In the genomic region with DNA sequence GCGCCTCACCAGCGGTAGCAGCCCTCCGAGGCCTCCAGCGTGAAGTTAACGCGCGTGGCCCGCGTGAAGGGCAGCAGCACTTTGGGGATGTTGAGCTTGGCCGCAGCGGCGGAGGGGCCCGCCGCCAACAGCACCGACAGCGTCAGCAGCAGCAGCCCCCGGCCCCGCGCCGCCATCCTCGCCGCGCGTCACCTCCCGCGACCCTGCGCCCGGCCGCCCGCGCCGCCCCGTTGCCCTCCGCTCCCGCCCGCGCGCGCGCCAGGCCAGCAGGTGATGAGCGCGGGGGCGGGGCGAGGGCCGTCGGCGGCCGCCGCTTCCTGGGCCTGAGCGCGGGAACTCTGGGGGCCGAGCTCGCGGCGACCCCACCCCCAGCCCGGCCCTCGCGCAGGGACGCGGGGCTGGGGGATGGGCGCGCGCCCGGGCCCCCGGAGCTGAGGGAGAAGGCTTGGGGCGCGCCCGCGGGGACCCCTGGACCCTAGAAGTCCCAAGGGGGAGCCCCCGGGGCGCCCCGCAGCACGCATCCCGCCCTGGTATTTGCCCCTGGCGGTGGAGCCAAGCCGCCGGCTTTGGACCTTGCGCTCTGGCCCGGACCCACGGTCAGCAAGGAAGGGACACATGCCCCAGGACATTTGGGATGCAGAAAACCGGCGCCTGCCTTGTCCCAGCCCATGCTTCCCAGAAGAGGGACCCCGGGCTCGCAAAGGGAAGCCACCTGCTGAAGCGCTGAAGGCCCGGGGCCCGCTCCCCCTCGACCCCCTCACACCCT, we compare ENCODE assay signal across 9 cellular contexts. TPM values are rescaled to one million over a fixed set of nuclear protein-coding genes. Genes with fewer than 3 reads are reported as not detected.
A peak's percentile ranks its signal among the peaks of the same experiment; 100 is the strongest.
DNase-seq lines count a peak whose midpoint lies in the region; ATAC-seq and TF ChIP-seq lines count a peak whose summit lies in the region.
"Had no signal": no experiment of that assay in that cellular context is flagged by ENCODE, and none has a peak within 500 bp of the region (broad histone marks: within the 10 kb centered on the region; RNA-seq: fewer than 3 reads in every experiment).

A gene (minus strand): TSS at position 272 of the 766 bp plus-strand sequence. CDS start 96 bp downstream, at position 176.

- H3K36me3 ChIP-seq in Karpas-422 (ENCODE audit: insufficient read depth, low read length): peaks cover 21% of the 10 kb centered on the region
- no peaks in the 10 kb centered on the region for H3K36me3 ChIP-seq in mucosa of descending colon (ENCODE audit: low read depth)

- TF ChIP-seq CTCF in GM12864 (IDR thresholded peaks at IDR 0.05; ENCODE audit: low read depth, low read length, missing control alignments) (no peak), mucosa of descending colon (IDR thresholded peaks at IDR 0.05) (no peak)

- H3K4me3 ChIP-seq in GM12864 (ENCODE audit: low read depth, low read length) (peak within 1 kb of the TSS; percentile 73), Karpas-422 (ENCODE audit: low read length) (peak within 1 kb of the TSS; percentile 92), mucosa of descending colon (peak within 1 kb of the TSS; percentile 34)

- no peaks in the 10 kb centered on the region for H3K27me3 ChIP-seq in Karpas-422 (ENCODE audit: low read length)

- H3K9me2 ChIP-seq in Karpas-422 (replicated peaks; ENCODE audit: insufficient read depth, low read length): no peaks in the 10 kb centered on the region

- peak within 1 kb of the TSS; percentile 96 for H3K9ac ChIP-seq in Karpas-422 (ENCODE audit: low read length)

- peaks cover 45% of the 10 kb centered on the region for H3K79me2 ChIP-seq in Karpas-422 (ENCODE audit: low read length)

- ATAC-seq in GM21723 (IDR thresholded peaks at IDR 0.05; ENCODE audit: unreplicated experiment) (peak; percentile 62), mucosa of descending colon (peak; percentile 75), sciatic nerve (no peak)
- ATAC-seq in stimulated activated naive CD8-positive, alpha-beta T cell treated with anti-CD3 and anti-CD28 coated beads, Interleukin-15, Interleukin-2, amounts not matched to agents 100 U/mL and 50 U/mL, for 24 hours: peak; percentile 41

- H4K20me1 ChIP-seq in Karpas-422 (ENCODE audit: insufficient read depth, low read depth, low read length): peaks cover 15% of the 10 kb centered on the region

- DNase-seq in GM12864 (ENCODE audit: low read depth): no peak
- DNase-seq in Karpas-422: peak; percentile 93
- DNase-seq in T-helper 9 cell: peak; percentile 45
- DNase-seq in cerebellum (ENCODE audit: low spot score): peak; percentile 71
- peak; percentile 61 to 77 (median 72) for DNase-seq in mucosa of descending colon
- DNase-seq in stimulated activated naive CD8-positive, alpha-beta T cell treated with anti-CD3 and anti-CD28 coated beads, Interleukin-15, Interleukin-2, amounts not matched to agents 100 U/mL and 50 U/mL, for 24 hours: peak; percentile 85
- no peak for DNase-seq in sciatic nerve (ENCODE audit: low spot score)

- H3K9me3 ChIP-seq in Karpas-422 (ENCODE audit: low read length) (no peaks in the 10 kb centered on the region), mucosa of descending colon (no peaks in the 10 kb centered on the region)

- H3K4me1 ChIP-seq in Karpas-422 (ENCODE audit: low read length) (peaks cover 51% of the 10 kb centered on the region), mucosa of descending colon (ENCODE audit: low read depth) (peaks cover 15% of the 10 kb centered on the region)

- peak within 1 kb of the TSS; percentile 44; the same call in 1 of the 2 replicates for H2AFZ ChIP-seq in Karpas-422 (ENCODE audit: low read length)

- peak within 1 kb of the TSS; percentile 84 for H3K27ac ChIP-seq in Karpas-422 (ENCODE audit: low read length)

- intact Hi-C loops in mucosa of descending colon (cut with DNase I, micrococcal nuclease) (no loop called here), sciatic nerve (cut with DNase I) (no loop called here)

- H3K4me2 ChIP-seq in Karpas-422 (ENCODE audit: low read depth, low read length, poor library complexity, severe bottlenecking): peak within 1 kb of the TSS; percentile 99

RNA-seq across cellular contexts. Expression of the gene that starts here (rescaled TPM):
- 87.7 and 117 TPM in 2 replicates for total RNA-seq in Karpas-422 (2014; rRNA removed; shearing (Covaris generic); ENCODE audit: low replicate concordance)
- 13.8 TPM for total RNA-seq in cerebellum
- total RNA-seq in mucosa of descending colon: 10 to 100 TPM in 1 of 3 donors, 1 to 10 TPM in 2; 6.7 to 14.8 (median 8.1) TPM
- 5.5 TPM for total RNA-seq in sciatic nerve
- total RNA-seq: bronchial epithelial cell had no signal

Comparison
In these comparisons a context has a peak if more than half of its experiments do, and no peak if none do; other contexts are left out.
1. DNase-seq: peak in Karpas-422 (single experiment), T-helper 9 cell (single experiment), cerebellum (single experiment), mucosa of descending colon (3 of 3) and stimulated activated naive CD8-positive, alpha-beta T cell treated with anti-CD3 and anti-CD28 coated beads, Interleukin-15, Interleukin-2, amounts not matched to agents 100 U/mL and 50 U/mL, for 24 hours (single experiment); none in GM12864 (single experiment) and sciatic nerve (single experiment).
2. H3K4me3 ChIP-seq: peak in every context shown above with its lines; median percentile 92 in Karpas-422; 73 in GM12864; 34 in mucosa of descending colon.